ENCODE assay signal across 12 cellular contexts in the genomic region with DNA sequence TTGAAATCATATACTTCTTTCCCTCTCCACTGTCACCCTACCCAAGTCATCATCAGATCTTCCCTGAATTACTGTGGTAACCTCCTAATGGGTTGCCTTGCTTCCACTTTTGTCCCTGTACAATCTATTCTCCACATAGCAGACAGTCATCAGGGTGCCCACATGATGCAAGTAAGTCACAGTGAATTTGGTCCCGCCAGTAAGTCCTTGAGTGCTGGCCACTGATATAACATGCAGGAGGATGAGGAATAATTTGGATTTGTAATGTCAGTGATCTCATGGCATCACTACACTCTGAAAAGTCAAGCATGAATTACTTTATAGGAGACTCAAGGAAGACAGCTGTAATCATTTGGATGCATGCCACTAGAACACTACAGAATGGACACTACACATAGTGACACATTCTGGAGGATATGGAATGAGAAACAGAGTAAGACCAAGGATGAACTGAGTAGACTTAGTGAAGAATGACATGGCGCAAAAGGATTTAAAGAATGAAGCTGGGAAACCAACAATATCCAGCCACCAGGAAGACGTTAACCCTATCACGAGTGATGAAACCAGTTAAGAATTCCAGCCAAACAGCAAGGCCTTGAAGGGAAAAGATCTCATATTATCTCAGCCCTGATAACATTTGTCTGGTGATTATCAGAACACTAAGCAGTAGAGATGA. TPM values are rescaled to one million over a fixed set of nuclear protein-coding genes. Genes with fewer than 3 reads are reported as not detected.
DNase-seq lines count a peak whose midpoint lies in the region; ATAC-seq, FAIRE-seq and TF ChIP-seq lines count a peak whose summit lies in the region.
"Had no signal": no experiment of that assay in that cellular context is flagged by ENCODE, and none has a peak within 500 bp of the region (broad histone marks: within the 10 kb centered on the region; RNA-seq: fewer than 3 reads in every experiment).

No MANE protein-coding gene starts in this region.

- H3K4me3 ChIP-seq in A549 (no peak overlapping the region), astrocyte of the spinal cord (ENCODE audit: low read depth, low read length) (no peak overlapping the region), ovary (no peak overlapping the region)
- H3K4me3 ChIP-seq: thyroid gland had no signal

- peaks cover 63% of the 10 kb centered on the region for H3K4me1 Mint-ChIP-seq in HFFc6 (ENCODE audit: low read depth)

- POLR2A ChIA-PET in A549 (lab: Yijun Ruan, JAX) = no interaction called here

- WGBS in A549 (ENCODE audit: missing lambda C conversion rate) = 53% methylated on average over 4 of the region's 4 CpGs
- 66 to 71% (median 70%) methylated on average over 4 of the region's 4 CpGs for WGBS in ovary, 3 donors

- peaks cover 6% of the 10 kb centered on the region for H3K36me3 Mint-ChIP-seq in HFFc6 (ENCODE audit: low read depth)

- CTCF ChIA-PET in A549 (lab: Yijun Ruan, JAX) = no interaction called here

- H3K4me1 ChIP-seq in A549 = no peaks in the 10 kb centered on the region
- no peaks in the 10 kb centered on the region for H3K4me1 ChIP-seq in ovary (ENCODE audit: insufficient read depth)

- ATAC-seq in A549 = peak; percentile 36 to 47; a peak in 2 of 6 replicates

- FAIRE-seq in A549 (lab: Jason Lieb, UNC) = no peak

- in situ Hi-C loops in astrocyte of the spinal cord (cut with HindIII; ENCODE audit: low sequenced_read_pairs) = no loop called here

- H3K9me3 ChIP-seq in A549 = no peaks in the 10 kb centered on the region
- no peaks in the 10 kb centered on the region for H3K9me3 ChIP-seq in ovary
- H3K9me3 ChIP-seq: thyroid gland had no signal

- H3K27ac ChIP-seq in A549 (no peak overlapping the region), ovary (no peak overlapping the region)
- H3K27ac ChIP-seq: thyroid gland had no signal

- H3K27me3 ChIP-seq in ovary = no peaks in the 10 kb centered on the region
- H3K27me3 ChIP-seq: thyroid gland had no signal

- intact Hi-C loops in ovary (cut with DNase I) = no loop called here

- H3K27ac Mint-ChIP-seq in HFFc6 = peak overlapping the region; percentile 93

- DNase-seq in A549 (ENCODE audit: low read depth in 1 of 2, low spot score in 1 of 2) (peak in 1 of 2 experiments; percentile 13), HFFc6 (peak; percentile 96), astrocyte of the spinal cord (ENCODE audit: low read depth, low spot score) (peak; percentile 85), iris pigment epithelial cell (ENCODE audit: low read depth) (peak; percentile 95), NCI-H187 treated with DMSO at 0.1 percent for 48 hours (lab: John Stamatoyannopoulos, UW) (no peak), GOT3 (lab: John Stamatoyannopoulos, UW) (no peak), ovary (no peak)
- no peak for DNase-seq in activated CD4-positive, CD25-positive, alpha-beta regulatory T cell (lab: John Stamatoyannopoulos, UW)
- DNase-seq: C1 segment of cervical spinal cord, cortex of kidney, NCI-H1417, thyroid gland had no signal

- TF ChIP-seq EP300 in A549 (IDR thresholded peaks at IDR 0.05) (no peak), ovary (IDR thresholded peaks at IDR 0.05) (no peak)

- no peaks in the 10 kb centered on the region for H3K36me3 ChIP-seq in ovary
- H3K36me3 ChIP-seq: thyroid gland had no signal

- no peak overlapping the region for H3K4me2 ChIP-seq in A549

- TF ChIP-seq CTCF in A549 (IDR thresholded peaks at IDR 0.05) (no peak), HFFc6 (IDR thresholded peaks at IDR 0.05) (no peak), astrocyte of the spinal cord (IDR thresholded peaks at IDR 0.05; ENCODE audit: low read depth, low read length) (no peak), ovary (IDR thresholded peaks at IDR 0.05) (no peak)

- peak overlapping the region; percentile 62 for H3K4me3 Mint-ChIP-seq in HFFc6

- H3K9me3 Mint-ChIP-seq in HFFc6 = no peaks in the 10 kb centered on the region

- no peaks in the 10 kb centered on the region for H3K27me3 Mint-ChIP-seq in HFFc6 (ENCODE audit: insufficient read depth)

- no peak for TF ChIP-seq POLR2A in A549 (IDR thresholded peaks at IDR 0.05; ENCODE audit: low read length)
- no peak for TF ChIP-seq POLR2A in ovary (IDR thresholded peaks at IDR 0.05)

- no peak for TF ChIP-seq RAD21 in A549 (conservative IDR thresholded peaks at IDR 0.05 in 1 of 2, IDR thresholded peaks at IDR 0.05 in 1 of 2)

TF ChIP-seq in A549, 52 proteins besides CTCF, POLR2A, EP300 and RAD21:
- TF ChIP-seq HDAC2 (IDR thresholded peaks at IDR 0.05) (no peak), SREBF2 (IDR thresholded peaks at IDR 0.05) (no peak), RFX5 (IDR thresholded peaks at IDR 0.05) (no peak), HEYL (CRISPR knock-in tag; IDR thresholded peaks at IDR 0.05) (no peak), CEBPB (IDR thresholded peaks at IDR 0.05) (no peak), ZFP36 (IDR thresholded peaks at IDR 0.05; ENCODE audit: borderline replicate concordance, partially characterized antibody) (no peak), NR3C1 (IDR thresholded peaks at IDR 0.05) (no peak), JUNB (IDR thresholded peaks at IDR 0.05) (no peak), ELK1 (IDR thresholded peaks at IDR 0.05; ENCODE audit: low read depth, low read length) (no peak), GATA3 (IDR thresholded peaks at IDR 0.05; ENCODE audit: borderline replicate concordance) (no peak), MAX (IDR thresholded peaks at IDR 0.05) (no peak), TP53 (CRISPR knock-in tag; IDR thresholded peaks at IDR 0.05) (no peak)
- TF ChIP-seq, protein P1, sequence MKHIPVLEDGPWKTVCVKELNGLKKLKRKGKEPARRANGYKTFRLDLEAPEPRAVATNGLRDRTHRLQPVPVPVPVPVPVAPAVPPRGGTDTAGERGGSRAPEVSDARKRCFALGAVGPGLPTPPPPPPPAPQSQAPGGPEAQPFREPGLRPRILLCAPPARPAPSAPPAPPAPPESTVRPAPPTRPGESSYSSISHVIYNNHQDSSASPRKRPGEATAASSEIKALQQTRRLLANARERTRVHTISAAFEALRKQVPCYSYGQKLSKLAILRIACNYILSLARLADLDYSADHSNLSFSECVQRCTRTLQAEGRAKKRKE (CRISPR knock-in tag; IDR thresholded peaks at IDR 0.05; ENCODE audit: low read depth) = no peak
- TF ChIP-seq, protein P2, sequence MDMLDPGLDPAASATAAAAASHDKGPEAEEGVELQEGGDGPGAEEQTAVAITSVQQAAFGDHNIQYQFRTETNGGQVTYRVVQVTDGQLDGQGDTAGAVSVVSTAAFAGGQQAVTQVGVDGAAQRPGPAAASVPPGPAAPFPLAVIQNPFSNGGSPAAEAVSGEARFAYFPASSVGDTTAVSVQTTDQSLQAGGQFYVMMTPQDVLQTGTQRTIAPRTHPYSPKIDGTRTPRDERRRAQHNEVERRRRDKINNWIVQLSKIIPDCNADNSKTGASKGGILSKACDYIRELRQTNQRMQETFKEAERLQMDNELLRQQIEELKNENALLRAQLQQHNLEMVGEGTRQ (IDR thresholded peaks at IDR 0.05) = no peak

RNA-seq across cellular contexts. Expression of gene MARCHF3, which starts 28.6 kb away (rescaled TPM):
- polyA plus RNA-seq in A549 (2011; rRNA removed) (0.68 and 1.4 TPM in 2 replicates), A549 (2017; fragmentation: RNase III; extraction: RNeasy Plus Mini Kit Qiagen cat#74134 plus additional on column Dnase treatment) (0.39 to 0.61 TPM (median 0.43 TPM) in 3 replicates), ovary (1 to 10 TPM; 4.4 to 7.8 TPM)
- 0.26 and 0.54 TPM in 2 replicates for polyA plus RNA-seq in A549 (2012; cell fraction: cytosol; rRNA removed)
- polyA plus RNA-seq in A549 (2012; cell fraction: nucleus; rRNA removed) = 0.30 and 0.48 TPM in 2 replicates
- 2.0 and 2.4 TPM in 2 replicates for polyA minus RNA-seq in A549 (2011; rRNA and poly(A)+ RNA removed)
- 10 to 100 TPM; 12.3 to 17.8 (median 13.3) TPM for total RNA-seq in HFFc6 (2021; fragmentation: NEBNext Ultra II Directional; extraction: Animal tissue kit (Norgen Biotek cat#: 25700))
- total RNA-seq in ovary = 10 to 100 TPM in 2 of 7 donors, 1 to 10 TPM in 5; 2.1 to 13.8 (median 4.5) TPM

Comparison
In these comparisons a context has a peak if more than half of its experiments do, and no peak if none do; other contexts are left out.
1. DNase-seq: peak in HFFc6 (single experiment), astrocyte of the spinal cord (single experiment) and iris pigment epithelial cell (single experiment); none in NCI-H187 treated with DMSO at 0.1 percent for 48 hours (single experiment), GOT3 (single experiment), ovary (0 of 5) and activated CD4-positive, CD25-positive, alpha-beta regulatory T cell (0 of 4).